8 cellular contexts compared by ENCODE assay signal in the genomic region with DNA sequence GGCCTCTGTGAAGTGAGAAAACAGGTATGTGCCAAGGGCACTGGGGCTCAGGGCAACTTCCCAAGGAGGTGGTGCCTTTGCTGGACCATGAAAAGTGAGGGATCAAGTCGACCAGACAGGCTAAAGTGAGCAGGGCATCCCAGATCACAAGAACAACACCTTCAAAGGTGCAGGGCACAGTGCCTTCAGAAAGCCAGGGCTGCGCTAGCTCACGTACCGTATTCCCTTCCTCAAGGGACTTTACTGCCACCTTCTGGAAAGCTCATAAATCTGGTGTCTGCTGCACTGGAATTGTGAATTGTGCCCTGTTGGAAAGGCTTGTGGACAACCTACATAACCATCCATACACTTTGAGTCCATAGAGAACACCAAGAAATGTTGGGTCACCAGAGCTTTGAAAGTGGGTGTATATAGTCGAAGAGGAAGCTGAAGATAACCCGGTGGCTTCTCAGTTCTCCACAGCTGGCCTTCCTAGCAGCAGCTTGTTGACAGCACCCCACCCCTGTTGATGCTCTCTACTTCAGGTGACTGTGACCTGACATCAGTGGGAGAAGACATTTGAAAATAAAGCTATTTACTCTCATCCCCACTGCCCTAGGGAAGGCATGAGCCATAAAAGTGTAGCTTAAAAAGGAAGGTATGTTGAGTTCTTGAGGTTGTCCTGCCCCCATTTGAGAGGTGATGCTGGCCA. TPM values are rescaled to one million over a fixed set of nuclear protein-coding genes. Genes with fewer than 3 reads are reported as not detected.
A peak's percentile ranks its signal among the peaks of the same experiment; 100 is the strongest.
DNase-seq lines count a peak whose midpoint lies in the region; ATAC-seq and TF ChIP-seq lines count a peak whose summit lies in the region.

No MANE protein-coding gene starts in this region.

- peaks cover 4 to 22% (median 11%) of the 10 kb centered on the region in 4 donors for H3K4me1 ChIP-seq in transverse colon

- peak; percentile 76 for TF ChIP-seq CTCF in astrocyte of the cerebellum (IDR thresholded peaks at IDR 0.05; ENCODE audit: low read depth, low read length, missing control alignments)
- TF ChIP-seq CTCF in transverse colon (IDR thresholded peaks at IDR 0.05): peak; percentile 8 to 46 (median 43)

- ATAC-seq in HG03108 (IDR thresholded peaks at IDR 0.05; ENCODE audit: unreplicated experiment): no peak

- H3K4me3 ChIP-seq in H7 (ENCODE audit: insufficient read depth, low read depth, low read length) (no peak overlapping the region), astrocyte of the cerebellum (ENCODE audit: low read depth, low read length) (no peak overlapping the region), transverse colon (no peak overlapping the region)

- 0 to 19% methylated on average over 1 to 6 of the region's 6 CpGs for WGBS in transverse colon (ENCODE audit: low coverage in 1 of 2), 2 donors

- TF ChIP-seq EP300 in transverse colon (IDR thresholded peaks at IDR 0.05; ENCODE audit: low read depth): no peak

- intact Hi-C loops in transverse colon (cut with DNase I; ENCODE audit: low total_unique reads): no loop called here

- H3K27ac ChIP-seq in transverse colon: no peak overlapping the region

- DNase-seq in CD1c-positive myeloid dendritic cell (ENCODE audit: extremely low spot score) (peak; percentile 52), H7 (peak; percentile 80), NCI-H446 (lab: John Stamatoyannopoulos, UW) (peak; percentile 50 to 74), astrocyte of the cerebellum (ENCODE audit: low read depth) (peak; percentile 60), inferior parietal cortex (ENCODE audit: extremely low spot score) (peak; percentile 87), transverse colon (peak; percentile 34)
- DNase-seq in effector CD4-positive, alpha-beta T cell: no peak

- TF ChIP-seq POLR2A in transverse colon (IDR thresholded peaks at IDR 0.05): no peak

- no peaks in the 10 kb centered on the region for H3K36me3 ChIP-seq in H7 (replicated peaks; ENCODE audit: control insufficient read depth, insufficient read depth, low read length)
- H3K36me3 ChIP-seq in transverse colon: no peaks in the 10 kb centered on the region

- no peaks in the 10 kb centered on the region for H3K9me3 ChIP-seq in transverse colon

- peaks cover 17% of the 10 kb centered on the region for H3K27me3 ChIP-seq in H7 (ENCODE audit: control insufficient read depth, insufficient read depth, low read length)
- peaks cover 4% of the 10 kb centered on the region for H3K27me3 ChIP-seq in transverse colon

- in situ Hi-C loops in astrocyte of the cerebellum (cut with HindIII; ENCODE audit: low sequenced_read_pairs) (no loop called here), transverse colon (cut with MboI; ENCODE audit: low pct_ligation_motif_present in 1 of 4, low pct_unique_long_range_greater_than_20kb in 1 of 4, low sequenced_read_pairs in 3 of 4) (loop anchor here in 2 of 4 donors (10.0 to 25.0 kb wide), 3 partner anchors 287 to 399 kb away; partner anchors contain the start of gene SLC4A8 (in 1 of the 2))

RNA-seq across cellular contexts. Expression of gene FIGNL2, which starts 24.5 kb away (rescaled TPM):
- 5.0 and 5.8 TPM in 2 replicates for total RNA-seq in H7 (2014; rRNA removed; shearing (Covaris generic))
- total RNA-seq in transverse colon: not detected
